36 cellular contexts compared by ENCODE assay signal in genomic region chr18:75837316-75837715, GRCh38.
"Had no signal": no experiment of that assay in that cellular context is flagged by ENCODE, and none has a peak within 500 bp of the region (broad histone marks: within the 10 kb centered on the region; RNA-seq: fewer than 3 reads in every experiment).

No MANE protein-coding gene starts in this region.

- H3K9me3 Mint-ChIP-seq: activated B cell treated with CpG ODN at 0.5 μM for 24 hours; activated CD4-positive, alpha-beta memory T cell treated with anti-CD3 and anti-CD28 coated beads for 36 hours; activated CD4-positive, alpha-beta T cell treated with anti-CD3 and anti-CD28 coated beads, Interleukin-2, amount 10 ng/mL, durations not matched to agents 24 days and 14 days; activated naive CD4-positive, alpha-beta T cell treated with anti-CD3 and anti-CD28 coated beads, Interleukin-2, amount 10 ng/mL, durations not matched to agents 7 days and 5 days; activated naive CD4-positive, alpha-beta T cell treated with anti-CD3 and anti-CD28 coated beads, Interleukin-2, amount 50 U/mL, for 24 hours; activated naive CD8-positive, alpha-beta T cell treated with anti-CD3 and anti-CD28 coated beads, Interleukin-2, amount 10 ng/mL, durations not matched to agents 7 days and 5 days; activated naive CD8-positive, alpha-beta T cell treated with anti-CD3 and anti-CD28 coated beads, Interleukin-2, amount 50 U/mL, for 24 hours; activated T-cell treated with anti-CD3 and anti-CD28 coated beads, Interleukin-2, amount 50 U/mL, for 24 hours; activated T-helper 2 cell treated with anti-CD3 and anti-CD28 coated beads, Interferon-gamma antibody, Interleukin-2, Interleukin-4, amounts not matched to agents 10 μg/mL and 5 μg/mL and 100 μg/mL, durations not matched to agents 14 hours and 24 hours and 36 hours; central memory CD8-positive, alpha-beta T cell; T-helper 1 cell treated with Interleukin-12 subunit alpha and Interleukin-12 subunit beta and Interleukin-4 antibody, amounts not matched to agents 30 μg/mL and 1 μg/mL, for 36 hours; T-helper 2 cell treated with Interferon-gamma antibody and Interleukin-4, amounts not matched to agents 5 μg/mL and 100 μg/mL, for 36 hours had no signal

- DNase-seq: activated B cell treated with CpG ODN at 0.5 μM for 24 hours; activated CD4-positive, alpha-beta memory T cell treated with anti-CD3 and anti-CD28 coated beads for 36 hours; activated CD4-positive, alpha-beta T cell treated with anti-CD3 and anti-CD28 coated beads for 4 hours; activated CD4-positive, alpha-beta T cell treated with anti-CD3 and anti-CD28 coated beads, Interleukin-2, amount 10 ng/mL, durations not matched to agents 24 days and 14 days; activated CD4-positive, alpha-beta T cell treated with anti-CD3 and anti-CD28 coated beads, Interleukin-2, amount 50 U/mL, for 1 hour; activated CD4-positive, alpha-beta T cell treated with anti-CD3 and anti-CD28 coated beads, Interleukin-2, amount 50 U/mL, for 4 hours; activated CD4-positive, CD25-positive, alpha-beta regulatory T cell treated with anti-CD3 and anti-CD28 coated beads, Interleukin-2, amount 50 U/mL, for 72 hours; activated CD8-positive, alpha-beta memory T cell treated with anti-CD3 and anti-CD28 coated beads for 24 hours; activated CD8-positive, alpha-beta memory T cell treated with anti-CD3 and anti-CD28 coated beads, Interleukin-2, amount 10 ng/mL, durations not matched to agents 7 days and 5 days; activated CD8-positive, alpha-beta memory T cell treated with anti-CD3 and anti-CD28 coated beads, Interleukin-2, amount 50 U/mL, for 48 hours; activated CD8-positive, alpha-beta T cell treated with anti-CD3 and anti-CD28 coated beads, Interleukin-2, amount 10 ng/mL, durations not matched to agents 7 days and 5 days; activated effector memory CD4-positive, alpha-beta T cell treated with Interleukin-2 at 50 U/mL for 16 hours; activated gamma-delta T cell; activated naive CD4-positive, alpha-beta T cell treated with anti-CD3 and anti-CD28 coated beads, Interleukin-2, amount 10 ng/mL, durations not matched to agents 7 days and 5 days; activated naive CD4-positive, alpha-beta T cell treated with Interleukin-2 at 50 U/mL for 16 hours; activated naive CD8-positive, alpha-beta T cell treated with anti-CD3 and anti-CD28 coated beads, Interleukin-2, amount 10 ng/mL, durations not matched to agents 7 days and 5 days; activated naive CD8-positive, alpha-beta T cell treated with anti-CD3 and anti-CD28 coated beads, Interleukin-2, amount 50 U/mL, for 24 hours; activated T-cell treated with anti-CD3 and anti-CD28 coated beads, Interleukin-2, amount 50 U/mL, for 24 hours; activated T-cell treated with anti-CD3 and anti-CD28 coated beads, Interleukin-2, amount 50 U/mL, for 48 hours; amygdala; anterior cingulate cortex; T-helper 1 cell; T-helper 2 cell; T-helper 9 cell had no signal

- H3K36me3 Mint-ChIP-seq: activated CD4-positive, alpha-beta memory T cell treated with anti-CD3 and anti-CD28 coated beads for 36 hours; activated CD8-positive, alpha-beta memory T cell treated with anti-CD3 and anti-CD28 coated beads, Interleukin-2, amount 10 ng/mL, durations not matched to agents 7 days and 5 days; activated naive CD4-positive, alpha-beta T cell treated with anti-CD3 and anti-CD28 coated beads, Interleukin-2, amount 10 ng/mL, durations not matched to agents 7 days and 5 days; activated naive CD4-positive, alpha-beta T cell treated with anti-CD3 and anti-CD28 coated beads, Interleukin-2, amount 50 U/mL, for 24 hours; activated naive CD8-positive, alpha-beta T cell; activated naive CD8-positive, alpha-beta T cell treated with anti-CD3 and anti-CD28 coated beads, Interleukin-2, amount 10 ng/mL, durations not matched to agents 7 days and 5 days; brain had no signal

- FAIRE-seq: bronchial epithelial cell, TTC549 had no signal

- H3K9me3 ChIP-seq: ascending aorta had no signal

- H3K4me3 Mint-ChIP-seq: activated B cell treated with CpG ODN at 0.5 μM for 24 hours; activated CD4-positive, alpha-beta memory T cell treated with anti-CD3 and anti-CD28 coated beads for 36 hours; activated CD4-positive, alpha-beta T cell treated with anti-CD3 and anti-CD28 coated beads, Interleukin-2, amount 10 ng/mL, durations not matched to agents 24 days and 14 days; activated CD8-positive, alpha-beta memory T cell treated with anti-CD3 and anti-CD28 coated beads, Interleukin-2, amount 10 ng/mL, durations not matched to agents 7 days and 5 days; activated CD8-positive, alpha-beta T cell treated with anti-CD3 and anti-CD28 coated beads, Interleukin-2, amount 10 ng/mL, durations not matched to agents 7 days and 5 days; activated naive CD4-positive, alpha-beta T cell treated with anti-CD3 and anti-CD28 coated beads, Interleukin-2, amount 10 ng/mL, durations not matched to agents 7 days and 5 days; activated naive CD4-positive, alpha-beta T cell treated with anti-CD3 and anti-CD28 coated beads, Interleukin-2, amount 50 U/mL, for 24 hours; activated naive CD8-positive, alpha-beta T cell; activated naive CD8-positive, alpha-beta T cell treated with anti-CD3 and anti-CD28 coated beads, Interleukin-2, amount 10 ng/mL, durations not matched to agents 7 days and 5 days; activated naive CD8-positive, alpha-beta T cell treated with anti-CD3 and anti-CD28 coated beads, Interleukin-2, amount 50 U/mL, for 24 hours; activated T-cell treated with anti-CD3 and anti-CD28 coated beads, Interleukin-2, amount 50 U/mL, for 24 hours; brain; central memory CD8-positive, alpha-beta T cell; T-helper 1 cell treated with Interleukin-12 subunit alpha and Interleukin-12 subunit beta and Interleukin-4 antibody, amounts not matched to agents 30 μg/mL and 1 μg/mL, for 36 hours; T-helper 2 cell treated with Interferon-gamma antibody and Interleukin-4, amounts not matched to agents 5 μg/mL and 100 μg/mL, for 36 hours had no signal

- H3K27me3 ChIP-seq: ascending aorta, cardiac muscle cell had no signal

- H3K27ac ChIP-seq: ascending aorta, cardiac muscle cell, VCaP had no signal

- H3K27me3 Mint-ChIP-seq: activated B cell treated with CpG ODN at 0.5 μM for 24 hours; activated CD4-positive, alpha-beta memory T cell treated with anti-CD3 and anti-CD28 coated beads for 36 hours; activated CD4-positive, alpha-beta T cell treated with anti-CD3 and anti-CD28 coated beads, Interleukin-2, amount 10 ng/mL, durations not matched to agents 24 days and 14 days; activated CD8-positive, alpha-beta memory T cell treated with anti-CD3 and anti-CD28 coated beads, Interleukin-2, amount 10 ng/mL, durations not matched to agents 7 days and 5 days; activated naive CD8-positive, alpha-beta T cell treated with anti-CD3 and anti-CD28 coated beads, Interleukin-2, amount 10 ng/mL, durations not matched to agents 7 days and 5 days; activated naive CD8-positive, alpha-beta T cell treated with anti-CD3 and anti-CD28 coated beads, Interleukin-2, amount 50 U/mL, for 24 hours; central memory CD8-positive, alpha-beta T cell had no signal

- H3K4me1 Mint-ChIP-seq: activated B cell treated with CpG ODN at 0.5 μM for 24 hours; activated CD4-positive, alpha-beta T cell treated with anti-CD3 and anti-CD28 coated beads, Interleukin-2, amount 10 ng/mL, durations not matched to agents 24 days and 14 days; activated CD8-positive, alpha-beta memory T cell treated with anti-CD3 and anti-CD28 coated beads, Interleukin-2, amount 10 ng/mL, durations not matched to agents 7 days and 5 days; activated naive CD4-positive, alpha-beta T cell treated with anti-CD3 and anti-CD28 coated beads, Interleukin-2, amount 10 ng/mL, durations not matched to agents 7 days and 5 days; activated naive CD4-positive, alpha-beta T cell treated with anti-CD3 and anti-CD28 coated beads, Interleukin-2, amount 50 U/mL, for 24 hours; activated naive CD8-positive, alpha-beta T cell treated with anti-CD3 and anti-CD28 coated beads, Interleukin-2, amount 10 ng/mL, durations not matched to agents 7 days and 5 days; activated naive CD8-positive, alpha-beta T cell treated with anti-CD3 and anti-CD28 coated beads, Interleukin-2, amount 50 U/mL, for 24 hours; central memory CD8-positive, alpha-beta T cell had no signal

- H3K4me1 ChIP-seq: ascending aorta had no signal

- H3K27ac Mint-ChIP-seq: activated B cell treated with CpG ODN at 0.5 μM for 24 hours; activated CD4-positive, alpha-beta memory T cell treated with anti-CD3 and anti-CD28 coated beads for 36 hours; activated CD4-positive, alpha-beta T cell treated with anti-CD3 and anti-CD28 coated beads, Interleukin-2, amount 10 ng/mL, durations not matched to agents 24 days and 14 days; activated CD8-positive, alpha-beta memory T cell treated with anti-CD3 and anti-CD28 coated beads, Interleukin-2, amount 10 ng/mL, durations not matched to agents 7 days and 5 days; activated CD8-positive, alpha-beta T cell treated with anti-CD3 and anti-CD28 coated beads, Interleukin-2, amount 10 ng/mL, durations not matched to agents 7 days and 5 days; activated naive CD4-positive, alpha-beta T cell treated with anti-CD3 and anti-CD28 coated beads, Interleukin-2, amount 10 ng/mL, durations not matched to agents 7 days and 5 days; activated naive CD4-positive, alpha-beta T cell treated with anti-CD3 and anti-CD28 coated beads, Interleukin-2, amount 50 U/mL, for 24 hours; activated naive CD8-positive, alpha-beta T cell; activated naive CD8-positive, alpha-beta T cell treated with anti-CD3 and anti-CD28 coated beads, Interleukin-2, amount 10 ng/mL, durations not matched to agents 7 days and 5 days; activated naive CD8-positive, alpha-beta T cell treated with anti-CD3 and anti-CD28 coated beads, Interleukin-2, amount 50 U/mL, for 24 hours; activated T-cell treated with anti-CD3 and anti-CD28 coated beads, Interleukin-2, amount 50 U/mL, for 24 hours; activated T-helper 2 cell treated with anti-CD3 and anti-CD28 coated beads, Interferon-gamma antibody, Interleukin-2, Interleukin-4, amounts not matched to agents 10 μg/mL and 5 μg/mL and 100 μg/mL, durations not matched to agents 14 hours and 24 hours and 36 hours; brain; T-helper 1 cell treated with Interleukin-12 subunit alpha and Interleukin-12 subunit beta and Interleukin-4 antibody, amounts not matched to agents 30 μg/mL and 1 μg/mL, for 36 hours; T-helper 2 cell treated with Interferon-gamma antibody and Interleukin-4, amounts not matched to agents 5 μg/mL and 100 μg/mL, for 36 hours had no signal

- H3K36me3 ChIP-seq: ascending aorta, cardiac muscle cell had no signal

- H3K4me3 ChIP-seq: ascending aorta, cardiac muscle cell had no signal
